Comparison of ENCODE assay signal across 11 cellular contexts in genomic region chr1:41497056-41497440, GRCh38. TPM values are rescaled to one million over a fixed set of nuclear protein-coding genes. Genes with fewer than 3 reads are reported as not detected.
DNase-seq lines count a peak whose midpoint lies in the region; ATAC-seq and TF ChIP-seq lines count a peak whose summit lies in the region.
"Had no signal": no experiment of that assay in that cellular context is flagged by ENCODE, and none has a peak within 500 bp of the region (broad histone marks: within the 10 kb centered on the region; RNA-seq: fewer than 3 reads in every experiment).

No MANE protein-coding gene starts in this region.

- CTCF ChIA-PET in Panc1 (lab: Charles Lee), result no interaction called here

- no peak for DNase-seq in Panc1 (ENCODE audit: low read depth, low spot score)
- no peak for DNase-seq in esophagus muscularis mucosa (ENCODE audit: extremely low spot score)
- no peak for DNase-seq in neuronal stem cell (ENCODE audit: low spot score)
- DNase-seq in HK-2 (ENCODE audit: unreplicated experiment), result no peak
- no peak for DNase-seq in testis
- no peak for DNase-seq in HAP-1 (ENCODE audit: low spot score in 2 of 2)
- DNase-seq: C1 segment of cervical spinal cord, NCI-H1436 had no signal

- H3K27me3 ChIP-seq in BLaER1, result peaks cover 23% of the 10 kb centered on the region
- no peaks in the 10 kb centered on the region for H3K27me3 ChIP-seq in Panc1 (ENCODE audit: control insufficient read depth, insufficient read depth, low read length)
- no peaks in the 10 kb centered on the region for H3K27me3 ChIP-seq in esophagus muscularis mucosa
- H3K27me3 ChIP-seq in neuronal stem cell (ENCODE audit: control insufficient read depth in 3 of 3, insufficient read depth in 3 of 3, low read depth in 1 of 3, low read length in 3 of 3), result no peaks in the 10 kb centered on the region
- no peaks in the 10 kb centered on the region for H3K27me3 ChIP-seq in testis
- no peaks in the 10 kb centered on the region for H3K27me3 ChIP-seq in HAP-1 (ENCODE audit: low read depth)

- H3K27ac ChIP-seq in BLaER1 (peak overlapping the region; percentile 67), Panc1 (ENCODE audit: low read length) (peak overlapping the region; percentile 63; the same call in 1 of the 2 replicates), esophagus muscularis mucosa (replicated peaks in 1 of 4) (peak overlapping the region; percentile 90 to 93 (median 90)), neuronal stem cell (replicated peaks; ENCODE audit: low read length) (no peak overlapping the region), testis (peak overlapping the region in 1 of 2 donors; percentile 64)
- H3K27ac ChIP-seq: SK-N-MC had no signal

- peak overlapping the region; percentile 99 for H3K18ac ChIP-seq in neuronal stem cell (ENCODE audit: low read length)

- no TSS peak for BruUV-seq in Panc1 (replicated peaks; lab: Mats Ljungman, UMichigan)

- no peak for TF ChIP-seq EP300 in esophagus muscularis mucosa (IDR thresholded peaks at IDR 0.05)

- H3K4me1 ChIP-seq in BLaER1, result peaks cover 46% of the 10 kb centered on the region
- H3K4me1 ChIP-seq in Panc1 (ENCODE audit: control insufficient read depth, insufficient read depth, low read length), result peaks cover 9% of the 10 kb centered on the region; the same call in 1 of the 2 replicates
- H3K4me1 ChIP-seq in esophagus muscularis mucosa, result peaks cover 57 to 70% (median 61%) of the 10 kb centered on the region in 4 donors
- peaks cover 21 to 22% of the 10 kb centered on the region in 2 donors for H3K4me1 ChIP-seq in neuronal stem cell (ENCODE audit: control insufficient read depth in 2 of 2, insufficient read depth in 1 of 2, low read depth in 1 of 2, low read length in 2 of 2)
- H3K4me1 ChIP-seq in testis, result peaks cover 29% of the 10 kb centered on the region
- H3K4me1 ChIP-seq in HAP-1, result peaks cover 12% of the 10 kb centered on the region

- H3K14ac ChIP-seq in neuronal stem cell (ENCODE audit: low read length), result peak overlapping the region; percentile 75

- in situ Hi-C loops in Panc1 (cut with HindIII; ENCODE audit: low pct_unique_long_range_greater_than_20kb, low sequenced_read_pairs) (no loop called here), HAP-1 (cut with MboI; ENCODE audit: low sequenced_read_pairs) (no loop called here)

- peak overlapping the region; percentile 100 for H2BK120ac ChIP-seq in neuronal stem cell (ENCODE audit: low read depth, low read length)

- H3K4me2 ChIP-seq in BLaER1, result peak overlapping the region; percentile 92
- no peak overlapping the region for H3K4me2 ChIP-seq in neuronal stem cell (ENCODE audit: insufficient read depth, low read length, poor library complexity, severe bottlenecking)

- no peak overlapping the region for H3K4me3 ChIP-seq in BLaER1
- H3K4me3 ChIP-seq in Panc1 (ENCODE audit: low read depth in 2 of 2, low read length in 2 of 2), result no peak overlapping the region
- H3K4me3 ChIP-seq in esophagus muscularis mucosa, result peak overlapping the region in 2 of 4 donors; percentile 48 to 57
- H3K4me3 ChIP-seq in neuronal stem cell (ENCODE audit: low read length in 2 of 2), result no peak overlapping the region
- peak overlapping the region in 1 of 2 donors; percentile 55 for H3K4me3 ChIP-seq in testis
- no peak overlapping the region for H3K4me3 ChIP-seq in HAP-1
- H3K4me3 ChIP-seq: SK-N-MC had no signal

- H3K23ac ChIP-seq in neuronal stem cell (ENCODE audit: low read depth, low read length, poor library complexity), result peak overlapping the region; percentile 21

- TF ChIP-seq POLR2A in esophagus muscularis mucosa (IDR thresholded peaks at IDR 0.05; ENCODE audit: low read depth) (no peak), testis (IDR thresholded peaks at IDR 0.05) (no peak)

- H3K4ac ChIP-seq in neuronal stem cell (ENCODE audit: low read length), result no peak overlapping the region

- TF ChIP-seq CTCF in Panc1 (IDR thresholded peaks at IDR 0.05) (no peak), esophagus muscularis mucosa (IDR thresholded peaks at IDR 0.05) (no peak), testis (IDR thresholded peaks at IDR 0.05) (no peak)

- intact Hi-C loops in Panc1 (cut with micrococcal nuclease; ENCODE audit: unreplicated experiment), result no loop called here
- intact Hi-C loops in esophagus muscularis mucosa (cut with DNase I), result no loop called here
- intact Hi-C loops in testis (cut with DNase I; ENCODE audit: low total_unique reads), result no loop called here

- peak overlapping the region; percentile 94 for H2AFZ ChIP-seq in neuronal stem cell (ENCODE audit: low read length)

- H2BK15ac ChIP-seq in neuronal stem cell (ENCODE audit: low read length), result peak overlapping the region; percentile 100

- peak overlapping the region; percentile 98 for H4K91ac ChIP-seq in neuronal stem cell (ENCODE audit: low read depth, low read length, poor library complexity)

- ATAC-seq in Panc1 (no peak), GM18870 (IDR thresholded peaks at IDR 0.05; ENCODE audit: unreplicated experiment) (no peak)

- no peaks in the 10 kb centered on the region for H3K9me3 ChIP-seq in BLaER1
- H3K9me3 ChIP-seq in Panc1 (ENCODE audit: control insufficient read depth, insufficient read depth, low read depth, low read length), result no peaks in the 10 kb centered on the region
- H3K9me3 ChIP-seq in esophagus muscularis mucosa, result no peaks in the 10 kb centered on the region
- H3K9me3 ChIP-seq in neuronal stem cell (replicated peaks in 1 of 2; ENCODE audit: control insufficient read depth in 2 of 2, insufficient read depth in 1 of 2, low read depth in 1 of 2, low read length in 2 of 2), result no peaks in the 10 kb centered on the region
- no peaks in the 10 kb centered on the region for H3K9me3 ChIP-seq in testis
- no peaks in the 10 kb centered on the region for H3K9me3 ChIP-seq in HAP-1

- H2AK5ac ChIP-seq in neuronal stem cell (ENCODE audit: low read depth, low read length), result peak overlapping the region; percentile 98

- no peaks in the 10 kb centered on the region for H4K20me1 ChIP-seq in BLaER1

- POLR2A ChIA-PET in Panc1 (lab: Charles Lee), result interaction anchor here (0.6 kb wide), 1 partner anchor 11 kb away, joined by 3 read pairs; no protein-coding TSS in a partner anchor

- WGBS in esophagus muscularis mucosa, result 100% methylated on average over 5 of the region's 13 CpGs
- WGBS in neuronal stem cell (ENCODE audit: extremely low coverage in 2 of 2, insufficient read length in 2 of 2, insufficient replicate concordance in 1 of 2), 2 donors, result no CpG with 5 or more reads among the region's 13 CpGs
- 73% methylated on average over 13 of the region's 13 CpGs; no CpG with 5 or more reads in 1 of the 2 donors for WGBS in testis, 2 donors

- peak overlapping the region; percentile 92 for H2BK12ac ChIP-seq in neuronal stem cell (ENCODE audit: low read length)

- peak overlapping the region; percentile 99 for H4K8ac ChIP-seq in neuronal stem cell (ENCODE audit: low read depth, low read length)

- no peaks in the 10 kb centered on the region for H3K79me1 ChIP-seq in neuronal stem cell (ENCODE audit: low read depth, low read length)

- H2BK5ac ChIP-seq in neuronal stem cell (ENCODE audit: low read length), result peak overlapping the region; percentile 94

- H3K36me3 ChIP-seq in BLaER1, result no peaks in the 10 kb centered on the region
- H3K36me3 ChIP-seq in Panc1 (ENCODE audit: control insufficient read depth, insufficient read depth, low read length), result no peaks in the 10 kb centered on the region
- H3K36me3 ChIP-seq in esophagus muscularis mucosa, result no peaks in the 10 kb centered on the region
- no peaks in the 10 kb centered on the region for H3K36me3 ChIP-seq in neuronal stem cell (replicated peaks in 1 of 2; ENCODE audit: control insufficient read depth in 2 of 2, insufficient read depth in 2 of 2, low read length in 2 of 2)
- no peaks in the 10 kb centered on the region for H3K36me3 ChIP-seq in testis (ENCODE audit: low read depth, missing control alignments)
- H3K36me3 ChIP-seq in HAP-1 (replicated peaks), result no peaks in the 10 kb centered on the region

- H3K9ac ChIP-seq in BLaER1, result no peak overlapping the region
- no peak overlapping the region for H3K9ac ChIP-seq in neuronal stem cell (ENCODE audit: low read depth, low read length, poor library complexity)

RNA-seq across cellular contexts. Expression of gene EDN2, which starts 12.6 kb away (rescaled TPM):
- total RNA-seq in Panc1 (2021; ENCODE audit: unreplicated experiment), result not detected
- 0.24 TPM for polyA plus RNA-seq in Panc1 (2012; ENCODE audit: insufficient read length)
- total RNA-seq in esophagus muscularis mucosa, result 1 to 10 TPM in 1 of 4 donors, under 1 TPM in 1, not detected in 2; 0.40 to 1.2 TPM
- polyA plus RNA-seq in neuronal stem cell (2013, experiment 1 of 2), result 0.04 TPM
- not detected for polyA plus RNA-seq in neuronal stem cell (2013, experiment 2 of 2)
- not detected for total RNA-seq in testis
- not detected for polyA plus RNA-seq in testis (ENCODE audit: insufficient read depth, low read depth, low replicate concordance)
